8 cellular contexts compared by ENCODE assay signal in the genomic region with DNA sequence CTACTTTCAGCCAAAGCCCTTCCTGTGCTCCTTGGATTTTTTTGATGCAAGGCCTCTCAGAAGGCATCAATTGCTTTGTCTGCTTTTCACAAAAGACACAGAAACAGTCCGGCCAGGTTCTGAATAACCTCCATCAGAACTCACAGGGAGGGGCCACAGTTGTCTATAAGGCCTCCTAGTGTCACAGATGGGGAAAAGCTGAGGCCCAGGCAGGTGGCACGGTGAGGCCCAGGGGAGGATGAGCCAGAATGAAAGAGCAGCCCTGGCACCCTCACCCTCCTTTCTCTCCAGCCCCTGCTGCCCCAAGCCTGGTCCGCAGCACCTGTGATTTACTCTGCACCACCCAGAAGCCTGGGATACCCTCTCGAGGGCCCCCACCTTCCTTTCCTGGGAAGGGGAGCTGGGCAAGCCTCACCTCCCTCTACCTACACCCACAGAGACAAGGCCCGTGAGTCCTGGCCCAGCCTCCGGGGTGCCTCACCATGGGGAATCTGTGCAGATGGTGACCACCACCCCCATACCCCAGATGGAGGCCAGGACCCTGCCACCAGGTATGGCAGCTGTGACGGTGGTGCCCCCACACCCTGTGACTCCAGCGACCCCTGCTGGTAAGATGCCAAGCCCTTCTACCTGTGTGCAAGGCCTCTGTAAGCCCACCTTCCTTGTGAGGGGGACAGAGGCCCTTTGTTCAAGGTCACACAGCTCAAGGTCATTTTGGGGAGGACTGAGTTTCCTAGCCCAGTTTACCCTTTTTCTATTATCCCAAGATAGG. TPM values are rescaled to one million over a fixed set of nuclear protein-coding genes. Genes with fewer than 3 reads are reported as not detected.
DNase-seq lines count a peak whose midpoint lies in the region; ATAC-seq, FAIRE-seq and TF ChIP-seq lines count a peak whose summit lies in the region.

No MANE protein-coding gene starts in this region.

- H3K9me3 Mint-ChIP-seq in activated B cell treated with CpG ODN at 0.5 μM for 24 hours = no peaks in the 10 kb centered on the region

- H3K4me1 ChIP-seq in A549 = no peaks in the 10 kb centered on the region

- no peak overlapping the region for H3K27ac ChIP-seq in A549

- CTCF ChIA-PET in A549 (lab: Yijun Ruan, JAX) = interaction anchor here (1.0 to 2.3 kb wide), 6 partner anchors 9 to 137 kb away, joined by 3 to 10 read pairs (median 4); no protein-coding TSS in a partner anchor
- CTCF ChIA-PET in activated B cell treated with CpG ODN at 0.5 μM for 24 hours (lab: Charles Lee) = interaction anchor here (1.1 to 2.1 kb wide), 2 partner anchors 9 to 137 kb away, joined by 4 to 8 read pairs; no protein-coding TSS in a partner anchor

- TF ChIP-seq POLR2A in A549 (IDR thresholded peaks at IDR 0.05; ENCODE audit: low read length) = no peak

- FAIRE-seq in A549 (lab: Jason Lieb, UNC) = no peak

- H3K4me3 ChIP-seq in A549 = no peak overlapping the region

- TF ChIP-seq CTCF in A549 (IDR thresholded peaks at IDR 0.05) (peak; percentile 25; the same call in 1 of the 3 replicates), GM20000 (IDR thresholded peaks at IDR 0.05; ENCODE audit: extremely low read depth, missing control alignments) (peak; percentile 68), activated B cell treated with CpG ODN at 0.5 μM for 24 hours (IDR thresholded peaks at IDR 0.05) (no peak)

- no peaks in the 10 kb centered on the region for H3K36me3 Mint-ChIP-seq in activated B cell treated with CpG ODN at 0.5 μM for 24 hours (ENCODE audit: low read depth)

- no peak overlapping the region for H3K4me3 Mint-ChIP-seq in activated B cell treated with CpG ODN at 0.5 μM for 24 hours

- POLR2A ChIA-PET in A549 (lab: Yijun Ruan, JAX) (no interaction called here), activated B cell treated with CpG ODN at 0.5 μM for 24 hours (lab: Charles Lee) (no interaction called here)

- ATAC-seq in A549 = peak in 1 of 2 experiments; percentile 40; a peak in 3 of 6 replicates
- peak; percentile 25 for ATAC-seq in activated B cell treated with CpG ODN at 0.5 μM for 24 hours (ENCODE audit: low read depth)
- ATAC-seq in HG03135 (IDR thresholded peaks at IDR 0.05; ENCODE audit: unreplicated experiment) = no peak
- no peak for ATAC-seq in HG03521 (IDR thresholded peaks at IDR 0.05; ENCODE audit: unreplicated experiment)

- no peak overlapping the region for H3K27ac Mint-ChIP-seq in activated B cell treated with CpG ODN at 0.5 μM for 24 hours

- no peak overlapping the region for H3K4me2 ChIP-seq in A549

- no peaks in the 10 kb centered on the region for H3K4me1 Mint-ChIP-seq in activated B cell treated with CpG ODN at 0.5 μM for 24 hours

- 51% methylated on average over 6 of the region's 8 CpGs for WGBS in A549 (ENCODE audit: missing lambda C conversion rate)

- intact Hi-C loops in activated B cell treated with CpG ODN at 0.5 μM for 24 hours (cut with micrococcal nuclease) = no loop called here

- TF ChIP-seq RAD21 in A549 (conservative IDR thresholded peaks at IDR 0.05 in 1 of 2, IDR thresholded peaks at IDR 0.05 in 1 of 2) = peak; percentile 30 to 47; a peak in 2 of 5 replicates

- no peak for TF ChIP-seq EP300 in A549 (IDR thresholded peaks at IDR 0.05)

- H3K27me3 Mint-ChIP-seq in activated B cell treated with CpG ODN at 0.5 μM for 24 hours = peaks cover 2% of the 10 kb centered on the region

- DNase-seq in A549 (ENCODE audit: low read depth in 1 of 2, low spot score in 1 of 2) = peak in 1 of 2 experiments; percentile 22
- DNase-seq in GM20000 (ENCODE audit: low spot score) = peak; percentile 79
- DNase-seq in activated B cell treated with CpG ODN at 0.5 μM for 24 hours = peak; percentile 28
- DNase-seq in effector CD8-positive, alpha-beta T cell (lab: John Stamatoyannopoulos, UW) = peak; percentile 47
- DNase-seq in stimulated activated CD4-positive, alpha-beta T cell treated with anti-CD3 and anti-CD28 coated beads, Interleukin-15, amount 100 ng/mL, for 1 hour (ENCODE audit: low read depth in 1 of 2, low spot score in 1 of 2) = peak; percentile 30 to 39
- no peak for DNase-seq in NCI-H226

- no peaks in the 10 kb centered on the region for H3K9me3 ChIP-seq in A549

TF ChIP-seq in A549, 52 proteins besides CTCF, POLR2A, EP300 and RAD21:
- no peak for TF ChIP-seq PHF8 (IDR thresholded peaks at IDR 0.05; ENCODE audit: borderline replicate concordance, low read depth)
- TF ChIP-seq, protein P1, sequence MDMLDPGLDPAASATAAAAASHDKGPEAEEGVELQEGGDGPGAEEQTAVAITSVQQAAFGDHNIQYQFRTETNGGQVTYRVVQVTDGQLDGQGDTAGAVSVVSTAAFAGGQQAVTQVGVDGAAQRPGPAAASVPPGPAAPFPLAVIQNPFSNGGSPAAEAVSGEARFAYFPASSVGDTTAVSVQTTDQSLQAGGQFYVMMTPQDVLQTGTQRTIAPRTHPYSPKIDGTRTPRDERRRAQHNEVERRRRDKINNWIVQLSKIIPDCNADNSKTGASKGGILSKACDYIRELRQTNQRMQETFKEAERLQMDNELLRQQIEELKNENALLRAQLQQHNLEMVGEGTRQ (IDR thresholded peaks at IDR 0.05) = no peak
- no peak for TF ChIP-seq RARB (CRISPR knock-in tag; IDR thresholded peaks at IDR 0.05)
- no peak for TF ChIP-seq NPAS2 (CRISPR knock-in tag; IDR thresholded peaks at IDR 0.05; ENCODE audit: borderline replicate concordance)
- no peak for TF ChIP-seq KDM1A (IDR thresholded peaks at IDR 0.05; ENCODE audit: low read depth)
- no peak for TF ChIP-seq KDM5A (IDR thresholded peaks at IDR 0.05)
- no peak for TF ChIP-seq ZC3H11A (IDR thresholded peaks at IDR 0.05)
- no peak for TF ChIP-seq MAZ (IDR thresholded peaks at IDR 0.05; ENCODE audit: borderline replicate concordance, low read depth, low read length)
- TF ChIP-seq TP53 (CRISPR knock-in tag; IDR thresholded peaks at IDR 0.05) = no peak
- TF ChIP-seq, protein P2, sequence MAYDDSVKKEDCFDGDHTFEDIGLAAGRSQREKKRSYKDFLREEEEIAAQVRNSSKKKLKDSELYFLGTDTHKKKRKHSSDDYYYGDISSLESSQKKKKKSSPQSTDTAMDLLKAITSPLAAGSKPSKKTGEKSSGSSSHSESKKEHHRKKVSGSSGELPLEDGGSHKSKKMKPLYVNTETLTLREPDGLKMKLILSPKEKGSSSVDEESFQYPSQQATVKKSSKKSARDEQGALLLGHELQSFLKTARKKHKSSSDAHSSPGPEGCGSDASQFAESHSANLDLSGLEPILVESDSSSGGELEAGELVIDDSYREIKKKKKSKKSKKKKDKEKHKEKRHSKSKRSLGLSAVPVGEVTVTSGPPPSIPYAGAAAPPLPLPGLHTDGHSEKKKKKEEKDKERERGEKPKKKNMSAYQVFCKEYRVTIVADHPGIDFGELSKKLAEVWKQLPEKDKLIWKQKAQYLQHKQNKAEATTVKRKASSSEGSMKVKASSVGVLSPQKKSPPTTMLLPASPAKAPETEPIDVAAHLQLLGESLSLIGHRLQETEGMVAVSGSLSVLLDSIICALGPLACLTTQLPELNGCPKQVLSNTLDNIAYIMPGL (CRISPR knock-in tag; IDR thresholded peaks at IDR 0.05; ENCODE audit: borderline replicate concordance) = no peak
- no peak for TF ChIP-seq RNF2 (IDR thresholded peaks at IDR 0.05; ENCODE audit: borderline replicate concordance, low read depth)
- no peak for TF ChIP-seq HOXB13 (CRISPR knock-in tag; IDR thresholded peaks at IDR 0.05; ENCODE audit: low read depth)
- no peak for TF ChIP-seq MYC (IDR thresholded peaks at IDR 0.05; ENCODE audit: borderline replicate concordance, low read length)
- TF ChIP-seq NFE2L2 (conservative IDR thresholded peaks at IDR 0.05; ENCODE audit: low read length) = no peak
- no peak for TF ChIP-seq RFX5 (IDR thresholded peaks at IDR 0.05)
- TF ChIP-seq, protein P3, sequence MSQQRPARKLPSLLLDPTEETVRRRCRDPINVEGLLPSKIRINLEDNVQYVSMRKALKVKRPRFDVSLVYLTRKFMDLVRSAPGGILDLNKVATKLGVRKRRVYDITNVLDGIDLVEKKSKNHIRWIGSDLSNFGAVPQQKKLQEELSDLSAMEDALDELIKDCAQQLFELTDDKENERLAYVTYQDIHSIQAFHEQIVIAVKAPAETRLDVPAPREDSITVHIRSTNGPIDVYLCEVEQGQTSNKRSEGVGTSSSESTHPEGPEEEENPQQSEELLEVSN (IDR thresholded peaks at IDR 0.05; ENCODE audit: borderline replicate concordance, low read depth) = no peak
- TF ChIP-seq HOXB5 (CRISPR knock-in tag; IDR thresholded peaks at IDR 0.05) = no peak

RNA-seq across cellular contexts. Expression of a gene that starts 26.2 kb away (rescaled TPM):
- polyA plus RNA-seq in A549 (2011; rRNA removed) (2.4 and 3.3 TPM in 2 replicates), A549 (2017; fragmentation: RNase III; extraction: RNeasy Plus Mini Kit Qiagen cat#74134 plus additional on column Dnase treatment) (2.0 to 4.1 TPM (median 3.1 TPM) in 3 replicates)
- polyA plus RNA-seq in A549 (2012; cell fraction: cytosol; rRNA removed) = 3.7 and 5.4 TPM in 2 replicates
- polyA plus RNA-seq in A549 (2012; cell fraction: nucleus; rRNA removed) = 9.2 and 14.9 TPM in 2 replicates
- polyA minus RNA-seq in A549 (2011; rRNA and poly(A)+ RNA removed) = 1.9 and 3.1 TPM in 2 replicates
- 0.20 and 0.32 TPM in 2 replicates for total RNA-seq in activated B cell treated with CpG ODN at 0.5 μM for 24 hours

RNA-seq across cellular contexts. Expression of a gene that starts 38.6 kb away (rescaled TPM):
- polyA plus RNA-seq in A549 (2011; rRNA removed) (8.0 and 11.1 TPM in 2 replicates), A549 (2017; fragmentation: RNase III; extraction: RNeasy Plus Mini Kit Qiagen cat#74134 plus additional on column Dnase treatment) (2.8 to 3.9 TPM (median 3.9 TPM) in 3 replicates)
- polyA plus RNA-seq in A549 (2012; cell fraction: cytosol; rRNA removed) = 2.5 and 3.4 TPM in 2 replicates
- 9.5 and 10.1 TPM in 2 replicates for polyA plus RNA-seq in A549 (2012; cell fraction: nucleus; rRNA removed)
- 8.7 and 17.1 TPM in 2 replicates for polyA minus RNA-seq in A549 (2011; rRNA and poly(A)+ RNA removed)
- total RNA-seq in activated B cell treated with CpG ODN at 0.5 μM for 24 hours = 12.6 and 17.6 TPM in 2 replicates
